27 cellular contexts compared by ENCODE assay signal in genomic region chr2:222310747-222311320, GRCh38. TPM values are rescaled to one million over a fixed set of nuclear protein-coding genes. Genes with fewer than 3 reads are reported as not detected.
A peak's percentile ranks its signal among the peaks of the same experiment; 100 is the strongest.
DNase-seq lines count a peak whose midpoint lies in the region; ATAC-seq, FAIRE-seq and TF ChIP-seq lines count a peak whose summit lies in the region.
"Had no signal": no experiment of that assay in that cellular context is flagged by ENCODE, and none has a peak within 500 bp of the region (broad histone marks: within the 10 kb centered on the region; RNA-seq: fewer than 3 reads in every experiment).

No MANE protein-coding gene starts in this region.

- TF ChIP-seq CTCF in GM23338 (conservative IDR thresholded peaks at IDR 0.05; ENCODE audit: low read depth in 2 of 2) (no peak), astrocyte (IDR thresholded peaks at IDR 0.05; ENCODE audit: insufficient read depth, low read depth, low read length) (no peak), neural progenitor cell (IDR thresholded peaks at IDR 0.05) (no peak), ascending aorta (IDR thresholded peaks at IDR 0.05) (no peak)

- H3K9me3 ChIP-seq in astrocyte (ENCODE audit: insufficient read depth, low read depth, low read length) (peaks cover 8% of the 10 kb centered on the region), neural progenitor cell (ENCODE audit: low read depth) (no peaks in the 10 kb centered on the region), ascending aorta (peaks cover 0 to 6% of the 10 kb centered on the region in 2 donors)

- H3K36me3 ChIP-seq in GM23338 (ENCODE audit: insufficient read depth) (no peaks in the 10 kb centered on the region), astrocyte (ENCODE audit: insufficient read depth, low read length) (no peaks in the 10 kb centered on the region), neural progenitor cell (no peaks in the 10 kb centered on the region), ascending aorta (no peaks in the 10 kb centered on the region)

- H2AFZ ChIP-seq in GM23338 (no peak overlapping the region), astrocyte (ENCODE audit: low read depth, low read length) (no peak overlapping the region), neural progenitor cell (replicated peaks) (no peak overlapping the region)
- H2AFZ ChIP-seq: PC-9 had no signal

- H3K4me1 Mint-ChIP-seq in T-helper 2 cell treated with Interferon-gamma antibody and Interleukin-4, amounts not matched to agents 5 μg/mL and 100 μg/mL, for 36 hours (ENCODE audit: low read depth), result peaks cover 6% of the 10 kb centered on the region
- H3K4me1 Mint-ChIP-seq in GM23338, result peaks cover 46% of the 10 kb centered on the region
- peaks cover 2% of the 10 kb centered on the region for H3K4me1 Mint-ChIP-seq in astrocyte (ENCODE audit: low read depth, unreplicated experiment)
- H3K4me1 Mint-ChIP-seq in neural progenitor cell, result peaks cover 66% of the 10 kb centered on the region

- no peak for ATAC-seq in GM23338
- ATAC-seq in sciatic nerve, result no peak

- no peak overlapping the region for H3K9ac ChIP-seq in astrocyte (ENCODE audit: low read length)
- H3K9ac ChIP-seq in neural progenitor cell, result no peak overlapping the region

- FAIRE-seq in astrocyte (lab: Jason Lieb, UNC), result no peak
- FAIRE-seq: G401.6, GM12892 had no signal

- H3K27me3 Mint-ChIP-seq in T-helper 2 cell treated with Interferon-gamma antibody and Interleukin-4, amounts not matched to agents 5 μg/mL and 100 μg/mL, for 36 hours (ENCODE audit: low read depth), result peaks cover 97% of the 10 kb centered on the region
- H3K27me3 Mint-ChIP-seq in GM23338 (ENCODE audit: insufficient read depth, low read depth, poor library complexity) (peaks cover 100% of the 10 kb centered on the region), astrocyte (ENCODE audit: low read depth, unreplicated experiment) (peaks cover 98% of the 10 kb centered on the region), neural progenitor cell (ENCODE audit: insufficient read depth, low read depth) (peaks cover 85% of the 10 kb centered on the region)

- H4K20me1 ChIP-seq in GM23338 (replicated peaks; ENCODE audit: insufficient read depth) (peaks cover 50% of the 10 kb centered on the region), astrocyte (ENCODE audit: insufficient read depth, low read length) (no peaks in the 10 kb centered on the region), neural progenitor cell (ENCODE audit: low read depth) (peaks cover 80% of the 10 kb centered on the region)

- no peaks in the 10 kb centered on the region for H3K36me3 Mint-ChIP-seq in T-helper 2 cell treated with Interferon-gamma antibody and Interleukin-4, amounts not matched to agents 5 μg/mL and 100 μg/mL, for 36 hours (ENCODE audit: low read depth)
- no peaks in the 10 kb centered on the region; the same call in 2 of the 3 replicates for H3K36me3 Mint-ChIP-seq in GM23338 (ENCODE audit: low read depth)
- H3K36me3 Mint-ChIP-seq in astrocyte (ENCODE audit: low read depth, unreplicated experiment), result peaks cover 2% of the 10 kb centered on the region
- no peaks in the 10 kb centered on the region for H3K36me3 Mint-ChIP-seq in neural progenitor cell
- H3K36me3 Mint-ChIP-seq: CD8-positive, alpha-beta memory T cell had no signal

- intact Hi-C loops in ascending aorta (cut with DNase I), result no loop called here
- intact Hi-C loops in sciatic nerve (cut with DNase I), result no loop called here

- H3K4me2 ChIP-seq in GM23338, result peak overlapping the region; percentile 77
- no peak overlapping the region for H3K4me2 ChIP-seq in astrocyte (ENCODE audit: low read length)
- H3K4me2 ChIP-seq in neural progenitor cell, result peak overlapping the region; percentile 66
- H3K4me2 ChIP-seq: PC-9 had no signal

- H3K27me3 ChIP-seq in GM23338 (ENCODE audit: insufficient read depth) (peaks cover 100% of the 10 kb centered on the region), astrocyte (ENCODE audit: insufficient read depth, low read length) (peaks cover 98% of the 10 kb centered on the region), neural progenitor cell (peaks cover 100% of the 10 kb centered on the region), ascending aorta (peaks cover 30% of the 10 kb centered on the region)

- H3F3A ChIP-seq in GM23338 (replicated peaks; ENCODE audit: low read depth) (peaks cover 32% of the 10 kb centered on the region), neural progenitor cell (ENCODE audit: low read depth) (peaks cover 64% of the 10 kb centered on the region)

- H3K4me3 ChIP-seq in GM23338, result peak overlapping the region; percentile 50; the same call in 1 of the 2 replicates
- H3K4me3 ChIP-seq in astrocyte (ENCODE audit: insufficient read depth, low read depth, low read length), result no peak overlapping the region
- H3K4me3 ChIP-seq in neural progenitor cell, result no peak overlapping the region
- H3K4me3 ChIP-seq in ascending aorta, result no peak overlapping the region
- H3K4me3 ChIP-seq: PC-9 had no signal

- no peak overlapping the region for H3K27ac ChIP-seq in GM23338 (ENCODE audit: low read depth)
- H3K27ac ChIP-seq in astrocyte (ENCODE audit: low read depth, low read length), result no peak overlapping the region
- H3K27ac ChIP-seq in neural progenitor cell, result no peak overlapping the region
- H3K27ac ChIP-seq in ascending aorta, result no peak overlapping the region
- H3K27ac ChIP-seq: C4-2B, HL-60, PC-9 had no signal

- H3K4me1 ChIP-seq in GM23338 (ENCODE audit: insufficient read depth), result peaks cover 46% of the 10 kb centered on the region
- H3K4me1 ChIP-seq in astrocyte (ENCODE audit: insufficient read depth, low read length), result peaks cover 5% of the 10 kb centered on the region
- peaks cover 41% of the 10 kb centered on the region for H3K4me1 ChIP-seq in neural progenitor cell
- peaks cover 0 to 6% of the 10 kb centered on the region in 2 donors for H3K4me1 ChIP-seq in ascending aorta

- H3K4me3 Mint-ChIP-seq in T-helper 2 cell treated with Interferon-gamma antibody and Interleukin-4, amounts not matched to agents 5 μg/mL and 100 μg/mL, for 36 hours, result no peak overlapping the region
- H3K4me3 Mint-ChIP-seq in GM23338, result peak overlapping the region; percentile 50; the same call in 1 of the 3 replicates
- no peak overlapping the region for H3K4me3 Mint-ChIP-seq in astrocyte (ENCODE audit: unreplicated experiment)
- H3K4me3 Mint-ChIP-seq in neural progenitor cell, result peak overlapping the region; percentile 79

- H3K9me2 ChIP-seq in GM23338 (ENCODE audit: insufficient read depth), result no peaks in the 10 kb centered on the region

- DNase-seq in T-helper 2 cell treated with Interferon-gamma antibody and Interleukin-4, amounts not matched to agents 5 μg/mL and 100 μg/mL, for 36 hours (ENCODE audit: low spot score), result no peak
- DNase-seq in T-helper 2 cell (no peak), GM23338 (ENCODE audit: low spot score) (no peak), astrocyte (ENCODE audit: low read depth) (no peak), neural progenitor cell (ENCODE audit: low spot score) (no peak), 8988T (no peak), ascending aorta (ENCODE audit: low spot score in 2 of 2) (no peak), sciatic nerve (ENCODE audit: low spot score) (no peak)
- DNase-seq: CD8-positive, alpha-beta memory T cell; KG1; NCI-H1092; NCI-H1436; NCI-H1930; NCI-H2227 treated with DMSO at 0.1 percent for 48 hours; NCI-H510A; NCI-H748 treated with DMSO at 0.1 percent for 48 hours; PC-9; RPMI8226; SHP77 had no signal

- no peaks in the 10 kb centered on the region for H3K79me2 ChIP-seq in GM23338 (replicated peaks; ENCODE audit: insufficient read depth)
- no peaks in the 10 kb centered on the region for H3K79me2 ChIP-seq in astrocyte (ENCODE audit: insufficient read depth, low read length)
- no peaks in the 10 kb centered on the region for H3K79me2 ChIP-seq in neural progenitor cell (ENCODE audit: low read depth)

- H3K9me3 Mint-ChIP-seq in T-helper 2 cell treated with Interferon-gamma antibody and Interleukin-4, amounts not matched to agents 5 μg/mL and 100 μg/mL, for 36 hours, result no peaks in the 10 kb centered on the region
- peaks cover 3% of the 10 kb centered on the region; the same call in 2 of the 3 replicates for H3K9me3 Mint-ChIP-seq in GM23338
- H3K9me3 Mint-ChIP-seq in astrocyte (ENCODE audit: unreplicated experiment), result peaks cover 23% of the 10 kb centered on the region
- H3K9me3 Mint-ChIP-seq in neural progenitor cell, result peaks cover 6% of the 10 kb centered on the region

- peak overlapping the region; percentile 31 for H3K27ac Mint-ChIP-seq in T-helper 2 cell treated with Interferon-gamma antibody and Interleukin-4, amounts not matched to agents 5 μg/mL and 100 μg/mL, for 36 hours
- H3K27ac Mint-ChIP-seq in GM23338 (no peak overlapping the region), astrocyte (ENCODE audit: unreplicated experiment) (peak overlapping the region; percentile 41), neural progenitor cell (no peak overlapping the region)

TF ChIP-seq in GM23338, 12 proteins besides CTCF, POLR2A, EP300 and RAD21 (continues in another document):
- TF ChIP-seq CREB1 (CRISPR knock-in tag; IDR thresholded peaks at IDR 0.05; ENCODE audit: low read depth) (no peak), STAT1 (IDR thresholded peaks at IDR 0.05; ENCODE audit: unreplicated experiment) (no peak), EZH2 (IDR thresholded peaks at IDR 0.05; ENCODE audit: low read depth, unreplicated experiment) (no peak), ZNF331 (CRISPR knock-in tag; IDR thresholded peaks at IDR 0.05; ENCODE audit: low read depth) (no peak), JUNB (IDR thresholded peaks at IDR 0.05; ENCODE audit: unreplicated experiment) (no peak), EZH2phosphoT487 (IDR thresholded peaks at IDR 0.05; ENCODE audit: unreplicated experiment) (no peak)

RNA-seq across cellular contexts. Expression of gene PAX3, which starts 12.0 kb away (rescaled TPM):
- not detected in 2 replicates for total RNA-seq in GM23338 (2014; rRNA removed; shearing (Covaris generic))
- not detected in 2 replicates for polyA plus RNA-seq in GM23338 (2016; fragmentation: Nextera tagmentation; extraction: Ambion mirVana)
- not detected in 2 replicates for total RNA-seq in astrocyte
- 4.6 and 4.9 TPM in 2 replicates for total RNA-seq in neural progenitor cell (ENCODE audit: low replicate concordance)
- not detected for total RNA-seq in ascending aorta
- total RNA-seq in sciatic nerve, result not detected
- total RNA-seq: A172; CD8-positive, alpha-beta memory T cell; H7; HT-29; PC-9 had no signal
- polyA plus RNA-seq: AG04450; CD8-positive, alpha-beta memory T cell had no signal

Comparison
In these comparisons a context has a peak if more than half of its experiments do, and no peak if none do; other contexts are left out.
1. H3K27ac Mint-ChIP-seq: peak in T-helper 2 cell treated with Interferon-gamma antibody and Interleukin-4, amounts not matched to agents 5 μg/mL and 100 μg/mL, for 36 hours (single experiment) and astrocyte (single experiment); none in GM23338 (single experiment) and neural progenitor cell (single experiment).
2. H3K4me3 Mint-ChIP-seq: peak in GM23338 (single experiment) and neural progenitor cell (single experiment); none in T-helper 2 cell treated with Interferon-gamma antibody and Interleukin-4, amounts not matched to agents 5 μg/mL and 100 μg/mL, for 36 hours (single experiment) and astrocyte (single experiment).